In genomic region chr12:57153420-57153997, GRCh38 we compare ENCODE assay signal across 1 cellular context.
TF ChIP-seq lines count a peak whose summit lies in the region.

No MANE protein-coding gene starts in this region.

TF ChIP-seq in SK-N-SH treated with all-trans-retinoic acid at 6 μM for 48 hours, 23 proteins besides CTCF, POLR2A, EP300 and RAD21 (continued from another document):
- TF ChIP-seq ISL1 (CRISPR knock-in tag; IDR thresholded peaks at IDR 0.05) (peak; percentile 47), ZNF8 (CRISPR knock-in tag; IDR thresholded peaks at IDR 0.05) (no peak), ARNTL (CRISPR knock-in tag; IDR thresholded peaks at IDR 0.05; ENCODE audit: borderline replicate concordance, low read depth) (no peak), ZC3H10 (CRISPR knock-in tag; IDR thresholded peaks at IDR 0.05) (no peak), RARB (CRISPR knock-in tag; IDR thresholded peaks at IDR 0.05) (no peak), TCF4 (CRISPR knock-in tag; IDR thresholded peaks at IDR 0.05; ENCODE audit: borderline replicate concordance) (peak; percentile 75), ZNF70 (CRISPR knock-in tag; IDR thresholded peaks at IDR 0.05) (no peak), BACH2 (CRISPR knock-in tag; IDR thresholded peaks at IDR 0.05; ENCODE audit: borderline replicate concordance) (no peak), PATZ1 (CRISPR knock-in tag; IDR thresholded peaks at IDR 0.05; ENCODE audit: borderline replicate concordance) (no peak), TSHZ2 (CRISPR knock-in tag; IDR thresholded peaks at IDR 0.05) (peak; percentile 44; the same call in 1 of the 2 replicates), ESRRG (CRISPR knock-in tag; IDR thresholded peaks at IDR 0.05) (no peak), TOX (CRISPR knock-in tag; IDR thresholded peaks at IDR 0.05; ENCODE audit: borderline replicate concordance) (no peak), CSRNP3 (CRISPR knock-in tag; IDR thresholded peaks at IDR 0.05) (no peak)
